In the genomic region with DNA sequence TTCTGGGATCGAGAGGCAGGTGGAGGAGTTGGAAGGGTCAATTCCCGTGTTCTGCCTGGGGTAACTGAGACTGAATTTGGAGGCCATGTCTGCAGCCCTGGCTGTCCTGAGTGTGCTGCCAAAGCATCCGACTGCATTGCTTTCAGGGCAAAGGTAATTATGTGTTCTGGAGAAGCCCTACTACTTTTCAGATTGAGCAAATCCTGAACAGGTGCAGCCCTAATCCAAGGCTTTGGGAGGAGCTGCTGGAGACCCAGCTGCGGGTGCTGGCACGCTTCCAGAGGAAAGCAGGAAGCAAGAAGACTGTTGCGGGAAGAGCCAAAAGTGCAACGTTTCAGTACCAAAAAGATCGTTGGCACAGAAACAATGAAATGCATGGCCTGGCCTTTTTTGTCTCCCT, we compare ENCODE assay signal across 1 cellular context.
TF ChIP-seq lines count a peak whose summit lies in the region.

No MANE protein-coding gene starts in this region.

TF ChIP-seq in K562, 482 proteins besides CTCF, POLR2A, EP300 and RAD21:
- no peak for TF ChIP-seq ZNF707 (CRISPR knock-in tag; conservative IDR thresholded peaks at IDR 0.05)
- no peak for TF ChIP-seq RNF2 (IDR thresholded peaks at IDR 0.05)
- no peak for TF ChIP-seq ILK (tag; IDR thresholded peaks at IDR 0.05; ENCODE audit: borderline replicate concordance, low read depth)
- no peak for TF ChIP-seq BMI1 (IDR thresholded peaks at IDR 0.05; ENCODE audit: low read length)
- no peak for TF ChIP-seq ZNF174 (CRISPR knock-in tag; IDR thresholded peaks at IDR 0.05)
- no peak for TF ChIP-seq NFATC3 (IDR thresholded peaks at IDR 0.05)
- no peak for TF ChIP-seq NBN (IDR thresholded peaks at IDR 0.05; ENCODE audit: low read depth)
- TF ChIP-seq, protein P1, sequence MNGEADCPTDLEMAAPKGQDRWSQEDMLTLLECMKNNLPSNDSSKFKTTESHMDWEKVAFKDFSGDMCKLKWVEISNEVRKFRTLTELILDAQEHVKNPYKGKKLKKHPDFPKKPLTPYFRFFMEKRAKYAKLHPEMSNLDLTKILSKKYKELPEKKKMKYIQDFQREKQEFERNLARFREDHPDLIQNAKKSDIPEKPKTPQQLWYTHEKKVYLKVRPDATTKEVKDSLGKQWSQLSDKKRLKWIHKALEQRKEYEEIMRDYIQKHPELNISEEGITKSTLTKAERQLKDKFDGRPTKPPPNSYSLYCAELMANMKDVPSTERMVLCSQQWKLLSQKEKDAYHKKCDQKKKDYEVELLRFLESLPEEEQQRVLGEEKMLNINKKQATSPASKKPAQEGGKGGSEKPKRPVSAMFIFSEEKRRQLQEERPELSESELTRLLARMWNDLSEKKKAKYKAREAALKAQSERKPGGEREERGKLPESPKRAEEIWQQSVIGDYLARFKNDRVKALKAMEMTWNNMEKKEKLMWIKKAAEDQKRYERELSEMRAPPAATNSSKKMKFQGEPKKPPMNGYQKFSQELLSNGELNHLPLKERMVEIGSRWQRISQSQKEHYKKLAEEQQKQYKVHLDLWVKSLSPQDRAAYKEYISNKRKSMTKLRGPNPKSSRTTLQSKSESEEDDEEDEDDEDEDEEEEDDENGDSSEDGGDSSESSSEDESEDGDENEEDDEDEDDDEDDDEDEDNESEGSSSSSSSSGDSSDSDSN (IDR thresholded peaks at IDR 0.05; ENCODE audit: borderline replicate concordance in 1 of 2, low read depth in 2 of 2, low read length in 2 of 2): no peak
- TF ChIP-seq, protein P2, sequence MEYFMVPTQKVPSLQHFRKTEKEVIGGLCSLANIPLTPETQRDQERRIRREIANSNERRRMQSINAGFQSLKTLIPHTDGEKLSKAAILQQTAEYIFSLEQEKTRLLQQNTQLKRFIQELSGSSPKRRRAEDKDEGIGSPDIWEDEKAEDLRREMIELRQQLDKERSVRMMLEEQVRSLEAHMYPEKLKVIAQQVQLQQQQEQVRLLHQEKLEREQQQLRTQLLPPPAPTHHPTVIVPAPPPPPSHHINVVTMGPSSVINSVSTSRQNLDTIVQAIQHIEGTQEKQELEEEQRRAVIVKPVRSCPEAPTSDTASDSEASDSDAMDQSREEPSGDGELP (CRISPR knock-in tag; IDR thresholded peaks at IDR 0.05; ENCODE audit: borderline replicate concordance): 0 out of 2 replicates have a peak, but pooled peaks have one; percentile 11
- TF ChIP-seq NFIC (IDR thresholded peaks at IDR 0.05): peak; percentile 60
- TF ChIP-seq RBFOX2 (IDR thresholded peaks at IDR 0.05; ENCODE audit: low read depth, low read length): no peak
- TF ChIP-seq PPARD (CRISPR knock-in tag; IDR thresholded peaks at IDR 0.05): no peak
- TF ChIP-seq RBM22 (IDR thresholded peaks at IDR 0.05; ENCODE audit: low read depth, low read length, poor library complexity, severe bottlenecking): no peak
- TF ChIP-seq PTTG1 (tag; IDR thresholded peaks at IDR 0.05; ENCODE audit: low read depth): no peak
- TF ChIP-seq THRAP3 (IDR thresholded peaks at IDR 0.05; ENCODE audit: borderline replicate concordance): no peak
- TF ChIP-seq SMAD4 (CRISPR knock-in tag; conservative IDR thresholded peaks at IDR 0.05): no peak
TF ChIP-seq in K562: peak in this region for 2.
